8 cellular contexts compared by ENCODE assay signal in genomic region chr1:160862151-160863061, GRCh38. TPM values are rescaled to one million over a fixed set of nuclear protein-coding genes. Genes with fewer than 3 reads are reported as not detected.
DNase-seq lines count a peak whose midpoint lies in the region; ATAC-seq and TF ChIP-seq lines count a peak whose summit lies in the region.

CD244 (minus strand) TSS chr1:160862887; CDS start chr1:160862677, 210 bp downstream.

- H3K27ac Mint-ChIP-seq in activated naive CD8-positive, alpha-beta T cell treated with anti-CD3 and anti-CD28 coated beads, Interleukin-2, amount 10 ng/mL, durations not matched to agents 7 days and 5 days: peak within 1 kb of the TSS; percentile 80
- no peak within 1 kb of the TSS for H3K27ac Mint-ChIP-seq in osteocyte (ENCODE audit: unreplicated experiment)

- TF ChIP-seq CTCF in GM13976 (IDR thresholded peaks at IDR 0.05; ENCODE audit: borderline replicate concordance, control extremely low read depth, extremely low read depth, insufficient read depth, missing control alignments) (no peak), osteocyte (IDR thresholded peaks at IDR 0.05) (no peak)

- peak within 1 kb of the TSS; percentile 67 for H3K4me3 Mint-ChIP-seq in activated naive CD8-positive, alpha-beta T cell treated with anti-CD3 and anti-CD28 coated beads, Interleukin-2, amount 10 ng/mL, durations not matched to agents 7 days and 5 days
- H3K4me3 Mint-ChIP-seq in osteocyte (ENCODE audit: unreplicated experiment): no peak within 1 kb of the TSS

- peaks cover 40% of the 10 kb centered on the region for H3K4me1 Mint-ChIP-seq in activated naive CD8-positive, alpha-beta T cell treated with anti-CD3 and anti-CD28 coated beads, Interleukin-2, amount 10 ng/mL, durations not matched to agents 7 days and 5 days
- no peaks in the 10 kb centered on the region for H3K4me1 Mint-ChIP-seq in osteocyte (ENCODE audit: unreplicated experiment)

- peak; percentile 92 for ATAC-seq in HG02610 (IDR thresholded peaks at IDR 0.05; ENCODE audit: unreplicated experiment)
- peak; percentile 95 for ATAC-seq in activated naive CD8-positive, alpha-beta T cell treated with anti-CD3 and anti-CD28 coated beads, Interleukin-2, amount 10 ng/mL, durations not matched to agents 7 days and 5 days (ENCODE audit: low read depth)

- H3K27me3 Mint-ChIP-seq in activated naive CD8-positive, alpha-beta T cell treated with anti-CD3 and anti-CD28 coated beads, Interleukin-2, amount 10 ng/mL, durations not matched to agents 7 days and 5 days: no peaks in the 10 kb centered on the region
- H3K27me3 Mint-ChIP-seq in osteocyte (ENCODE audit: unreplicated experiment): no peaks in the 10 kb centered on the region

- peaks cover 6% of the 10 kb centered on the region for H3K36me3 Mint-ChIP-seq in activated naive CD8-positive, alpha-beta T cell treated with anti-CD3 and anti-CD28 coated beads, Interleukin-2, amount 10 ng/mL, durations not matched to agents 7 days and 5 days
- H3K36me3 Mint-ChIP-seq in osteocyte (ENCODE audit: unreplicated experiment): no peaks in the 10 kb centered on the region

- POLR2A ChIA-PET in activated naive CD8-positive, alpha-beta T cell treated with anti-CD3 and anti-CD28 coated beads, Interleukin-2, amount 10 ng/mL, durations not matched to agents 7 days and 5 days (lab: Charles Lee): interaction anchor here (1.0 to 4.2 kb wide), 3 partner anchors 20 to 65 kb away, joined by 3 to 25 read pairs (median 5); no protein-coding TSS in a partner anchor

- in situ Hi-C loops in GM13976 (cut with MboI; ENCODE audit: low sequenced_read_pairs, unreplicated experiment): no loop called here

- peaks cover 2% of the 10 kb centered on the region for H3K9me3 Mint-ChIP-seq in activated naive CD8-positive, alpha-beta T cell treated with anti-CD3 and anti-CD28 coated beads, Interleukin-2, amount 10 ng/mL, durations not matched to agents 7 days and 5 days
- H3K9me3 Mint-ChIP-seq in osteocyte (ENCODE audit: unreplicated experiment): no peaks in the 10 kb centered on the region

- peak; percentile 78 for DNase-seq in GM13976 (ENCODE audit: low spot score)
- peak; percentile 26 for DNase-seq in OCI-M2 (lab: John Stamatoyannopoulos, UW; ENCODE audit: unreplicated experiment)
- DNase-seq in activated naive CD8-positive, alpha-beta T cell treated with anti-CD3 and anti-CD28 coated beads, Interleukin-2, amount 10 ng/mL, durations not matched to agents 7 days and 5 days: peak; percentile 61
- peak; percentile 67 for DNase-seq in osteocyte (ENCODE audit: extremely low spot score, unreplicated experiment)
- DNase-seq in H4 (ENCODE audit: low spot score): no peak
- DNase-seq in DMS 273 treated with DMSO at 0.1 percent for 48 hours (lab: John Stamatoyannopoulos, UW): no peak
- no peak for DNase-seq in glomerular visceral epithelial cell (ENCODE audit: extremely low spot score)

RNA-seq across cellular contexts. Expression of gene CD244, which starts in this region (rescaled TPM):
- 1 to 10 TPM; 6.0 to 7.8 TPM for total RNA-seq in activated naive CD8-positive, alpha-beta T cell treated with anti-CD3 and anti-CD28 coated beads, Interleukin-2, amount 10 ng/mL, durations not matched to agents 7 days and 5 days
- not detected in 2 replicates for total RNA-seq in osteocyte
- total RNA-seq in H4 (2014; rRNA removed; shearing (Covaris generic)): not detected in 2 replicates

Comparison
In these comparisons a context has a peak if more than half of its experiments do, and no peak if none do; other contexts are left out.
1. Peak in DNase-seq in osteocyte; RNA of the gene not detected or under 1 TPM.
2. DNase-seq: peak in GM13976 (single experiment), OCI-M2 (single experiment) and activated naive CD8-positive, alpha-beta T cell treated with anti-CD3 and anti-CD28 coated beads, Interleukin-2, amount 10 ng/mL, durations not matched to agents 7 days and 5 days (single experiment); none in H4 (single experiment), DMS 273 treated with DMSO at 0.1 percent for 48 hours (single experiment) and glomerular visceral epithelial cell (single experiment).